ENCODE assay signal across 1 cellular context in genomic region chr1:178682429-178682828, GRCh38.
TF ChIP-seq lines count a peak whose summit lies in the region.

No MANE protein-coding gene starts in this region.

TF ChIP-seq in HepG2, 621 proteins besides CTCF, POLR2A, EP300 and RAD21 (continued from another document and continues in another):
- TF ChIP-seq SNAPC4 (CRISPR knock-in tag; IDR thresholded peaks at IDR 0.05): no peak
- no peak for TF ChIP-seq KDM2A (CRISPR knock-in tag; IDR thresholded peaks at IDR 0.05; ENCODE audit: borderline replicate concordance, low read depth)
- no peak for TF ChIP-seq BRD4 (CRISPR knock-in tag; IDR thresholded peaks at IDR 0.05)
- TF ChIP-seq MED1 (CRISPR knock-in tag; IDR thresholded peaks at IDR 0.05): peak; percentile 74
- no peak for TF ChIP-seq NPAS2 (CRISPR knock-in tag; IDR thresholded peaks at IDR 0.05; ENCODE audit: borderline replicate concordance)
- TF ChIP-seq SCMH1 (CRISPR knock-in tag; IDR thresholded peaks at IDR 0.05; ENCODE audit: borderline replicate concordance): no peak
- 0 out of 2 replicates have a peak, but pooled peaks have one; percentile 15 for TF ChIP-seq GABPB1 (CRISPR knock-in tag; IDR thresholded peaks at IDR 0.05)
- no peak for TF ChIP-seq SNAI1 (CRISPR knock-in tag; IDR thresholded peaks at IDR 0.05; ENCODE audit: borderline replicate concordance)
- TF ChIP-seq MATR3 (CRISPR knock-in tag; IDR thresholded peaks at IDR 0.05): no peak
- no peak for TF ChIP-seq TAF15 (IDR thresholded peaks at IDR 0.05; ENCODE audit: low read depth, low read length, poor library complexity, severe bottlenecking)
- TF ChIP-seq ZNF12 (CRISPR knock-in tag; IDR thresholded peaks at IDR 0.05): no peak
- TF ChIP-seq RFX1 (IDR thresholded peaks at IDR 0.05): no peak
- TF ChIP-seq ZNF205 (CRISPR knock-in tag; IDR thresholded peaks at IDR 0.05): peak; percentile 67; the same call in 1 of the 2 replicates
- TF ChIP-seq ATAD3A (CRISPR knock-in tag; IDR thresholded peaks at IDR 0.05): no peak
- TF ChIP-seq GZF1 (CRISPR knock-in tag; IDR thresholded peaks at IDR 0.05): no peak
- no peak for TF ChIP-seq RNF2 (conservative IDR thresholded peaks at IDR 0.05; ENCODE audit: low read depth)
- TF ChIP-seq TMF1 (CRISPR knock-in tag; IDR thresholded peaks at IDR 0.05; ENCODE audit: low read depth): no peak
- TF ChIP-seq ZFAT (CRISPR knock-in tag; conservative IDR thresholded peaks at IDR 0.05): no peak
- TF ChIP-seq ZNF552 (CRISPR knock-in tag; IDR thresholded peaks at IDR 0.05; ENCODE audit: borderline replicate concordance): no peak
- peak; percentile 69; the same call in 1 of the 2 replicates for TF ChIP-seq ZNF710 (CRISPR knock-in tag; IDR thresholded peaks at IDR 0.05; ENCODE audit: borderline replicate concordance)
- TF ChIP-seq ATM (IDR thresholded peaks at IDR 0.05; ENCODE audit: borderline replicate concordance): no peak
- TF ChIP-seq NCOA2 (CRISPR knock-in tag; IDR thresholded peaks at IDR 0.05): peak; percentile 87
- no peak for TF ChIP-seq ZNF761 (CRISPR knock-in tag; conservative IDR thresholded peaks at IDR 0.05)
- TF ChIP-seq ARID4A (CRISPR knock-in tag; IDR thresholded peaks at IDR 0.05; ENCODE audit: borderline replicate concordance): no peak
- TF ChIP-seq ZNF546 (CRISPR knock-in tag; conservative IDR thresholded peaks at IDR 0.05): no peak
- no peak for TF ChIP-seq KLF12 (CRISPR knock-in tag; IDR thresholded peaks at IDR 0.05; ENCODE audit: borderline replicate concordance)
- no peak for TF ChIP-seq KLF6 (CRISPR knock-in tag; IDR thresholded peaks at IDR 0.05)
- TF ChIP-seq HNRNPL (IDR thresholded peaks at IDR 0.05; ENCODE audit: low read depth, low read length): no peak
- TF ChIP-seq PRDM15 (CRISPR knock-in tag; IDR thresholded peaks at IDR 0.05): no peak
- no peak for TF ChIP-seq BCLAF1 (IDR thresholded peaks at IDR 0.05)
- TF ChIP-seq TSC22D2 (CRISPR knock-in tag; IDR thresholded peaks at IDR 0.05; ENCODE audit: borderline replicate concordance): no peak
- peak; percentile 79 for TF ChIP-seq HMG20B (CRISPR knock-in tag; conservative IDR thresholded peaks at IDR 0.05)
- TF ChIP-seq DDIT3 (CRISPR knock-in tag; IDR thresholded peaks at IDR 0.05): no peak
- no peak for TF ChIP-seq HMGXB3 (CRISPR knock-in tag; IDR thresholded peaks at IDR 0.05; ENCODE audit: borderline replicate concordance)
- TF ChIP-seq SNAPC5 (CRISPR knock-in tag; IDR thresholded peaks at IDR 0.05; ENCODE audit: borderline replicate concordance): no peak
- TF ChIP-seq CHCHD3 (CRISPR knock-in tag; IDR thresholded peaks at IDR 0.05): no peak
- TF ChIP-seq CEBPB (IDR thresholded peaks at IDR 0.05; ENCODE audit: borderline replicate concordance, low read depth, low read length): no peak
- peak in 1 of 2 experiments; percentile 74; a peak in 2 of 4 replicates for TF ChIP-seq KLF16 (CRISPR knock-in tag; IDR thresholded peaks at IDR 0.05)
- no peak for TF ChIP-seq ZNF781 (CRISPR knock-in tag; IDR thresholded peaks at IDR 0.05; ENCODE audit: borderline replicate concordance, not compliant biosample characterization)
